In genomic region chr12:76080729-76081415, GRCh38 we compare ENCODE assay signal across 10 cellular contexts. TPM values are rescaled to one million over a fixed set of nuclear protein-coding genes. Genes with fewer than 3 reads are reported as not detected.
A peak's percentile ranks its signal among the peaks of the same experiment; 100 is the strongest.
DNase-seq lines count a peak whose midpoint lies in the region; ATAC-seq, FAIRE-seq and TF ChIP-seq lines count a peak whose summit lies in the region.
"Had no signal": no experiment of that assay in that cellular context is flagged by ENCODE, and none has a peak within 500 bp of the region (broad histone marks: within the 10 kb centered on the region; RNA-seq: fewer than 3 reads in every experiment).

No MANE protein-coding gene starts in this region.

- peak; percentile 36 for TF ChIP-seq CTCF in C4-2B (conservative IDR thresholded peaks at IDR 0.05)
- peak; percentile 22; the same call in 1 of the 3 replicates for TF ChIP-seq CTCF in GM12872 (IDR thresholded peaks at IDR 0.05; ENCODE audit: insufficient read depth, low read depth, low read length)
- peak; percentile 48 for TF ChIP-seq CTCF in glutamatergic neuron (IDR thresholded peaks at IDR 0.05; ENCODE audit: partially characterized antibody, unreplicated experiment)
- no peak for TF ChIP-seq CTCF in colonic mucosa (IDR thresholded peaks at IDR 0.05)

- no peak for FAIRE-seq in GM12891 (lab: Jason Lieb, UNC)

- H3K9me3 ChIP-seq in colonic mucosa = no peaks in the 10 kb centered on the region

- H3K4me3 ChIP-seq in colonic mucosa = no peak overlapping the region
- H3K4me3 ChIP-seq: heart left ventricle had no signal

- intact Hi-C loops in colonic mucosa (cut with DNase I) = no loop called here

- H3K9me3 Mint-ChIP-seq in glutamatergic neuron (ENCODE audit: unreplicated experiment) = peaks cover 17% of the 10 kb centered on the region
- H3K9me3 Mint-ChIP-seq: activated naive CD8-positive, alpha-beta T cell treated with anti-CD3 and anti-CD28 coated beads, Interleukin-2, amount 10 ng/mL, durations not matched to agents 7 days and 5 days had no signal

- TF ChIP-seq POLR2A in GM12891 (IDR thresholded peaks at IDR 0.05; ENCODE audit: low read depth, low read length) = no peak

- H3K27ac ChIP-seq in C4-2B = no peak overlapping the region
- no peak overlapping the region for H3K27ac ChIP-seq in colonic mucosa
- H3K27ac ChIP-seq: heart left ventricle had no signal

- H3K27me3 Mint-ChIP-seq in glutamatergic neuron (ENCODE audit: unreplicated experiment) = peaks cover 7% of the 10 kb centered on the region
- H3K27me3 Mint-ChIP-seq: activated naive CD8-positive, alpha-beta T cell treated with anti-CD3 and anti-CD28 coated beads, Interleukin-2, amount 10 ng/mL, durations not matched to agents 7 days and 5 days had no signal

- no peak for ATAC-seq in HG02970 (IDR thresholded peaks at IDR 0.05; ENCODE audit: low FRiP score, unreplicated experiment)
- ATAC-seq: heart left ventricle had no signal

- H3K36me3 ChIP-seq in colonic mucosa = no peaks in the 10 kb centered on the region

- no peaks in the 10 kb centered on the region for H3K4me1 ChIP-seq in colonic mucosa

- peaks cover 38% of the 10 kb centered on the region for H3K4me1 Mint-ChIP-seq in glutamatergic neuron (ENCODE audit: low read depth, unreplicated experiment)

- no peaks in the 10 kb centered on the region for H3K36me3 Mint-ChIP-seq in glutamatergic neuron (ENCODE audit: unreplicated experiment)

- peak; percentile 12 for DNase-seq in RPMI8226
- DNase-seq in glutamatergic neuron = peak; percentile 31
- DNase-seq in epidermal melanocyte (ENCODE audit: insufficient read length, low spot score) = no peak
- no peak for DNase-seq in colonic mucosa
- no peak for DNase-seq in GM12891 (ENCODE audit: insufficient read length, low spot score)
- DNase-seq: activated naive CD8-positive, alpha-beta T cell treated with anti-CD3 and anti-CD28 coated beads, Interleukin-2, amount 10 ng/mL, durations not matched to agents 7 days and 5 days; heart left ventricle had no signal

- H3K27me3 ChIP-seq in colonic mucosa = no peaks in the 10 kb centered on the region
- H3K27me3 ChIP-seq: heart left ventricle had no signal

- no peak overlapping the region for H3K27ac Mint-ChIP-seq in glutamatergic neuron (ENCODE audit: unreplicated experiment)
- H3K27ac Mint-ChIP-seq: activated naive CD8-positive, alpha-beta T cell treated with anti-CD3 and anti-CD28 coated beads, Interleukin-2, amount 10 ng/mL, durations not matched to agents 7 days and 5 days had no signal

- no peak overlapping the region for H3K4me3 Mint-ChIP-seq in glutamatergic neuron (ENCODE audit: unreplicated experiment)

- no peak overlapping the region for H3K9ac ChIP-seq in colonic mucosa (ENCODE audit: low read depth in 2 of 2, low read length in 2 of 2)

TF ChIP-seq in GM12891, 5 proteins besides CTCF, POLR2A, EP300 and RAD21:
- TF ChIP-seq POLR2AphosphoS5 (IDR thresholded peaks at IDR 0.05; ENCODE audit: low read depth, low read length) (no peak), TAF1 (IDR thresholded peaks at IDR 0.05; ENCODE audit: low read depth, low read length) (no peak), PAX5 (IDR thresholded peaks at IDR 0.05; ENCODE audit: insufficient read depth, low read length, severe bottlenecking) (no peak), SPI1 (IDR thresholded peaks at IDR 0.05; ENCODE audit: low read depth, low read length) (no peak), POU2F2 (IDR thresholded peaks at IDR 0.05; ENCODE audit: low read depth, low read length) (no peak)

RNA-seq across cellular contexts. Expression of gene NAP1L1, which starts 3.6 kb away (rescaled TPM):
- 635 TPM for total RNA-seq in glutamatergic neuron (ENCODE audit: unreplicated experiment)
- 100 to 1,000 TPM; 163 to 171 TPM for total RNA-seq in colonic mucosa
- 723 TPM for polyA plus RNA-seq in GM12891 (2012; ENCODE audit: low read depth, missing spikeins)

RNA-seq across cellular contexts. Expression of gene PHLDA1, which starts 49.3 kb away (rescaled TPM):
- total RNA-seq in glutamatergic neuron (ENCODE audit: unreplicated experiment) = 169 TPM
- total RNA-seq in colonic mucosa = 10 to 100 TPM in 1 of 2 donors, 1 to 10 TPM in 1; 5.7 to 10.4 TPM
- polyA plus RNA-seq in GM12891 (2012; ENCODE audit: low read depth, missing spikeins) = 0.99 TPM

Comparison
In these comparisons a context has a peak if more than half of its experiments do, and no peak if none do; other contexts are left out.
1. DNase-seq: peak in RPMI8226 (single experiment) and glutamatergic neuron (single experiment); none in epidermal melanocyte (single experiment), colonic mucosa (single experiment) and GM12891 (single experiment).
2. RNA of gene PHLDA1, which starts 49.3 kb away (total RNA-seq): 169 TPM in glutamatergic neuron (single experiment); 5.7 to 10.4 TPM in colonic mucosa; every median in the first group is over 10 times any median in the second.